In the genomic region with DNA sequence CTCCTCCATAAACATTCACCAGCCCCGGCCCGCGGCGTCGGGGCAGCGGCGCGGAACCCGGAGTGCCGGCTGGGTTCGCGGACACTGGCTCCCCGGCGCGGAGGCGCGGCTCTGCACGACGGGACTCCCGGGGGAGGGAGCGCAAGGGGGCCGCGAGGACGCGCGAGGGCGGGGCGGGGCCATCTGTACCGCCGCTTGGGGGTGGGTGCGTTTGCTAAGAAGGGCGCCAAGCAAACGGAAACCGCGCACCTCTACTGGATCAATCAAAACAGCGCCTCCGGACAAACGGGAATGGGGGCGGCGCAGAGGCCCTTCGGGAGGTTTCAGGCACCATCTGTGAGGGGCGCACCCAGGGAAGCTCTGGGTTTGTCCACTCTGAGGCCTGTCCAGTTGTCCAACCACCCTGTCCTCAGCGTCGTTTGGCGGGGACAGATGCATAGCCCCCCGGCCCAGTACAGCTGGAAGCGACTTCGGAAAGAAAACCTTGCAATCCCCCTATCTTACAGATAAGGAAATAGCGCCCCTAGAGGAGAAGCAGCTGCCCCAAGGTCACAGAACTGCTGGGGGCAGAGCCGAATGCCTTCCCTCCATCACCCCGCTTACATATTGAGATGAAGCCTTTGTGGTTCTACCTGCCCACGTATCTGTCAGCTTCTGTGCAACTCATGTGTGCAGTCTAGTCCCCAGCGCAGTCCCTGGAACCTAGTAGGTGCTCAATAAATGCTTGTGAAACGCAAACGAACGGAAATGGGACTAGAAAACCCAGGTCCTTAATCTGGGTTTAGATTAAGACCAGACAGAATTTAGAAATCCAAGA, we compare ENCODE assay signal across 8 cellular contexts. TPM values are rescaled to one million over a fixed set of nuclear protein-coding genes. Genes with fewer than 3 reads are reported as not detected.
DNase-seq lines count a peak whose midpoint lies in the region; ATAC-seq, FAIRE-seq and TF ChIP-seq lines count a peak whose summit lies in the region.

No MANE protein-coding gene starts in this region.

- H3K4me1 ChIP-seq in HepG2 (ENCODE audit: insufficient read depth, low read length), result peaks cover 7% of the 10 kb centered on the region

- peak overlapping the region; percentile 81 for H3K4me2 ChIP-seq in HepG2 (ENCODE audit: low read depth, low read length)

- peak; percentile 66 for ATAC-seq in HG02610 (IDR thresholded peaks at IDR 0.05; ENCODE audit: unreplicated experiment)
- ATAC-seq in activated CD4-positive, alpha-beta T cell treated with anti-CD3 and anti-CD28 coated beads for 36 hours, result peak; percentile 93
- peak; percentile 82 for ATAC-seq in HepG2
- no peak for ATAC-seq in HG02840 (IDR thresholded peaks at IDR 0.05; ENCODE audit: low FRiP score, unreplicated experiment)

- TF ChIP-seq POLR2A in HepG2 (IDR thresholded peaks at IDR 0.05; ENCODE audit: insufficient read depth in 1 of 2, low read depth in 2 of 2, low read length in 2 of 2), result no peak

- H3K36me3 Mint-ChIP-seq in activated CD4-positive, alpha-beta T cell treated with anti-CD3 and anti-CD28 coated beads for 36 hours (ENCODE audit: low read depth), result no peaks in the 10 kb centered on the region

- H3K27ac Mint-ChIP-seq in activated CD4-positive, alpha-beta T cell treated with anti-CD3 and anti-CD28 coated beads for 36 hours, result no peak overlapping the region

- POLR2A ChIA-PET in activated CD4-positive, alpha-beta T cell treated with anti-CD3 and anti-CD28 coated beads for 36 hours (lab: Charles Lee), result interaction anchor here (0.6 kb wide), 1 partner anchor 218 kb away, joined by 4 read pairs; no protein-coding TSS in a partner anchor
- POLR2A ChIA-PET in HepG2 (lab: Yijun Ruan, JAX), result interaction anchor here (1.1 kb wide), 1 partner anchor 39 kb away, joined by 3 read pairs; no protein-coding TSS in a partner anchor

- no peaks in the 10 kb centered on the region for H3K9me3 ChIP-seq in HepG2 (ENCODE audit: low read length)

- H3K36me3 ChIP-seq in HepG2 (replicated peaks in 1 of 2; ENCODE audit: control insufficient read depth in 1 of 2, insufficient read depth in 2 of 2, low read length in 2 of 2), result no peaks in the 10 kb centered on the region

- H3K27me3 ChIP-seq in HepG2 (ENCODE audit: control insufficient read depth in 1 of 2, insufficient read depth in 2 of 2, low read length in 2 of 2), result peaks cover 2 to 32% of the 10 kb centered on the region in 2 experiments

- H2AFZ ChIP-seq in HepG2 (ENCODE audit: low read length), result no peak overlapping the region

- DNase-seq in DMS153 treated with DMSO at 0.1 percent for 48 hours (lab: John Stamatoyannopoulos, UW; ENCODE audit: unreplicated experiment), result peak; percentile 85
- peak; percentile 51 for DNase-seq in NCI-H2227 treated with DMSO at 0.1 percent for 48 hours (lab: John Stamatoyannopoulos, UW)
- DNase-seq in activated CD4-positive, alpha-beta T cell treated with anti-CD3 and anti-CD28 coated beads for 36 hours, result peak; percentile 77
- peak; percentile 61 for DNase-seq in choroid plexus epithelial cell (ENCODE audit: low read depth)
- peak; percentile 47 for DNase-seq in HepG2 (ENCODE audit: low spot score)
- DNase-seq in stimulated activated CD4-positive, alpha-beta T cell treated with anti-CD3 and anti-CD28 coated beads, Interleukin-4, amount 100 ng/mL, for 24 hours, result peak; percentile 68

- peaks cover 4% of the 10 kb centered on the region for H3K4me1 Mint-ChIP-seq in activated CD4-positive, alpha-beta T cell treated with anti-CD3 and anti-CD28 coated beads for 36 hours

- H3K9me3 Mint-ChIP-seq in activated CD4-positive, alpha-beta T cell treated with anti-CD3 and anti-CD28 coated beads for 36 hours (ENCODE audit: low read depth), result no peaks in the 10 kb centered on the region

- H4K20me1 ChIP-seq in HepG2 (ENCODE audit: insufficient read depth, low read length), result no peaks in the 10 kb centered on the region

- no peak for TF ChIP-seq EP300 in HepG2 (IDR thresholded peaks at IDR 0.05; ENCODE audit: low read depth in 2 of 2, low read length in 2 of 2)
- TF ChIP-seq EP300 in HepG2 (CRISPR knock-in tag; IDR thresholded peaks at IDR 0.05; ENCODE audit: borderline replicate concordance), result no peak

- H3K27me3 Mint-ChIP-seq in activated CD4-positive, alpha-beta T cell treated with anti-CD3 and anti-CD28 coated beads for 36 hours, result peaks cover 11% of the 10 kb centered on the region

- TF ChIP-seq RAD21 in HepG2 (CRISPR knock-in tag; IDR thresholded peaks at IDR 0.05), result peak; percentile 58; the same call in 1 of the 2 replicates

- peak overlapping the region; percentile 62 for H3K4me3 Mint-ChIP-seq in activated CD4-positive, alpha-beta T cell treated with anti-CD3 and anti-CD28 coated beads for 36 hours

- no peak overlapping the region for H3K9ac ChIP-seq in HepG2 (ENCODE audit: insufficient read depth, low read depth, low read length)

- H3K4me3 ChIP-seq in choroid plexus epithelial cell (ENCODE audit: low read depth, low read length), result peak overlapping the region; percentile 52
- peak overlapping the region; percentile 50 to 72 (median 65) for H3K4me3 ChIP-seq in HepG2 (replicated peaks in 1 of 3; ENCODE audit: insufficient read depth in 1 of 3, low read depth in 2 of 3, low read length in 3 of 3)

- intact Hi-C loops in activated CD4-positive, alpha-beta T cell treated with anti-CD3 and anti-CD28 coated beads for 36 hours (cut with DNase I, micrococcal nuclease), result loop anchor here in 1 of 2 experiments (1.0 kb wide), 2 partner anchors 38 to 123 kb away; no protein-coding TSS in a partner anchor
- intact Hi-C loops in HepG2 (cut with micrococcal nuclease; ENCODE audit: unreplicated experiment), result loop anchor here (5.0 kb wide), 1 partner anchor 114 kb away; no protein-coding TSS in a partner anchor

- CTCF ChIA-PET in activated CD4-positive, alpha-beta T cell treated with anti-CD3 and anti-CD28 coated beads for 36 hours (lab: Charles Lee), result interaction anchor here (0.6 to 8.3 kb wide), 31 partner anchors 12 to 748 kb away, joined by 3 to 106 read pairs (median 4); a partner anchor contains a TSS
- CTCF ChIA-PET in HepG2 (lab: Yijun Ruan, JAX; ENCODE audit: low intra/inter-chr PET ratio, low total read pairs), result interaction anchor here (0.7 to 2.6 kb wide), 5 partner anchors 14 to 123 kb away, joined by 3 to 19 read pairs (median 3); no protein-coding TSS in a partner anchor

- TF ChIP-seq CTCF in choroid plexus epithelial cell (conservative IDR thresholded peaks at IDR 0.05; ENCODE audit: low read depth, low read length) (peak; percentile 78), HepG2 (CRISPR knock-in tag; IDR thresholded peaks at IDR 0.05) (peak; percentile 69)

- 51% methylated on average over 7 of the region's 56 CpGs for WGBS in HepG2 (ENCODE audit: low lambda C conversion rate)

- BruUV-seq in HepG2 (replicated peaks; lab: Mats Ljungman, UMichigan), result no TSS peak

- in situ Hi-C loops in HepG2 (cut with HindIII; ENCODE audit: extremely low pct_ligation_motif_present, low pct_unique_long_range_greater_than_20kb), result no loop called here

- FAIRE-seq in HepG2 (lab: Jason Lieb, UNC), result no peak

- no peak overlapping the region for H3K27ac ChIP-seq in HepG2 (ENCODE audit: extremely low read length, insufficient read depth, low read length)

- no peaks in the 10 kb centered on the region for H3K79me2 ChIP-seq in HepG2 (ENCODE audit: insufficient read depth, low read length)

TF ChIP-seq in HepG2, 621 proteins besides CTCF, POLR2A, EP300 and RAD21 (continues in another document):
- TF ChIP-seq ZNF777 (CRISPR knock-in tag; IDR thresholded peaks at IDR 0.05), result peak; percentile 95
- TF ChIP-seq, protein P1, sequence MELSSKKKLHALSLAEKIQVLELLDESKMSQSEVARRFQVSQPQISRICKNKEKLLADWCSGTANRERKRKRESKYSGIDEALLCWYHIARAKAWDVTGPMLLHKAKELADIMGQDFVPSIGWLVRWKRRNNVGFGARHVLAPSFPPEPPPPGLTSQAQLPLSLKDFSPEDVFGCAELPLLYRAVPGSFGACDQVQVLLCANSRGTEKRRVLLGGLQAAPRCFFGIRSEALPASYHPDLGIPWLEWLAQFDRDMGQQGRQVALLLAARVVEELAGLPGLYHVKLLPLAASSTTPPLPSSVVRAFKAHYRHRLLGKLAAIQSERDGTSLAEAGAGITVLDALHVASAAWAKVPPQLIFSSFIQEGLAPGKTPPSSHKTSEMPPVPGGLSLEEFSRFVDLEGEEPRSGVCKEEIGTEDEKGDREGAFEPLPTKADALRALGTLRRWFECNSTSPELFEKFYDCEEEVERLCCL (CRISPR knock-in tag; IDR thresholded peaks at IDR 0.05; ENCODE audit: borderline replicate concordance), result no peak

RNA-seq across cellular contexts. Expression of a gene that starts 10.7 kb away (rescaled TPM):
- 1 to 10 TPM in 1 of 2 experiments, under 1 TPM in 1; 0.94 to 1.4 TPM for total RNA-seq in activated CD4-positive, alpha-beta T cell treated with anti-CD3 and anti-CD28 coated beads for 36 hours
- total RNA-seq in HepG2 (2016; rRNA removed; fragmentation: Illumina TruSeq; extraction: Trizol), result 0.07 and 0.33 TPM in 2 replicates
- 0.09 TPM in 1 of 2 replicates, not detected in the other for total RNA-seq in HepG2 (2016; cell fraction: cytosol; rRNA removed; fragmentation: Illumina TruSeq; extraction: Trizol; ENCODE audit: low read depth)
- 0.03 and 0.06 TPM in 2 replicates for total RNA-seq in HepG2 (2016; cell fraction: insoluble cytoplasmic fraction; rRNA removed; fragmentation: Illumina TruSeq; extraction: Trizol)
- total RNA-seq in HepG2 (2016; cell fraction: membrane; rRNA removed; fragmentation: Illumina TruSeq; extraction: Trizol), result 0.07 and 0.09 TPM in 2 replicates
- 0.43 and 0.72 TPM in 2 replicates for total RNA-seq in HepG2 (2016; cell fraction: nucleus; rRNA removed; fragmentation: Illumina TruSeq; extraction: Trizol)
- polyA plus RNA-seq in HepG2 (2011; rRNA removed), result 0.09 and 0.22 TPM in 2 replicates
- 0.05 TPM in 2 replicates for polyA plus RNA-seq in HepG2 (2011; cell fraction: cytosol; rRNA removed)
- polyA plus RNA-seq in HepG2 (2011; cell fraction: nucleus; rRNA removed), result 0.52 and 0.96 TPM in 2 replicates
- polyA plus RNA-seq in HepG2 (2012), result 0.17 and 0.23 TPM in 2 replicates
- polyA plus RNA-seq in HepG2 (2016; cell fraction: cytosol; fragmentation: Illumina TruSeq; extraction: Trizol; ENCODE audit: low read depth), result 0.12 TPM in 1 of 2 replicates, not detected in the other
- 0.17 TPM in 1 of 2 replicates, not detected in the other for polyA plus RNA-seq in HepG2 (2016; cell fraction: insoluble cytoplasmic fraction; fragmentation: Illumina TruSeq; extraction: Trizol; ENCODE audit: low read depth)
- 0.05 TPM in 1 of 2 replicates, not detected in the other for polyA plus RNA-seq in HepG2 (2016; cell fraction: membrane; fragmentation: Illumina TruSeq; extraction: Trizol; ENCODE audit: low read depth)
- polyA plus RNA-seq in HepG2 (2016; cell fraction: nucleus; fragmentation: Illumina TruSeq; extraction: Trizol; ENCODE audit: insufficient read depth, low read depth), result 0.11 TPM in 1 of 2 replicates, not detected in the other
- polyA minus RNA-seq in HepG2 (2011; rRNA and poly(A)+ RNA removed; ENCODE audit: low replicate concordance), result 0.05 and 2.2 TPM in 2 replicates
- polyA minus RNA-seq in HepG2 (2011; cell fraction: cytosol; rRNA and poly(A)+ RNA removed), result 0.59 TPM in 1 of 2 replicates, not detected in the other
- 1.6 and 1.8 TPM in 2 replicates for polyA minus RNA-seq in HepG2 (2011; cell fraction: nucleus; rRNA and poly(A)+ RNA removed)
